ENCODE assay signal across 1 cellular context in genomic region chr20:34262488-34263288, GRCh38.
TF ChIP-seq lines count a peak whose summit lies in the region.

No MANE protein-coding gene starts in this region.

TF ChIP-seq in HepG2, 621 proteins besides CTCF, POLR2A, EP300 and RAD21 (continued from another document and continues in another):
- TF ChIP-seq ZNF280B (CRISPR knock-in tag; IDR thresholded peaks at IDR 0.05; ENCODE audit: borderline replicate concordance) (no peak; the same call in 1 of the 2 replicates), ZFP82 (CRISPR knock-in tag; IDR thresholded peaks at IDR 0.05; ENCODE audit: borderline replicate concordance) (no peak), MATR3 (CRISPR knock-in tag; IDR thresholded peaks at IDR 0.05) (no peak), AKAP8 (CRISPR knock-in tag; IDR thresholded peaks at IDR 0.05) (no peak; the same call in 1 of the 2 replicates), ZMYM4 (CRISPR knock-in tag; IDR thresholded peaks at IDR 0.05) (no peak), ZNF326 (CRISPR knock-in tag; IDR thresholded peaks at IDR 0.05; ENCODE audit: borderline replicate concordance) (no peak), ZNF773 (CRISPR knock-in tag; IDR thresholded peaks at IDR 0.05; ENCODE audit: borderline replicate concordance) (no peak), THYN1 (CRISPR knock-in tag; IDR thresholded peaks at IDR 0.05; ENCODE audit: borderline replicate concordance, low read depth) (no peak), PPARG (CRISPR knock-in tag; conservative IDR thresholded peaks at IDR 0.05) (no peak), ZNF160 (CRISPR knock-in tag; IDR thresholded peaks at IDR 0.05) (no peak), SSRP1 (CRISPR knock-in tag; IDR thresholded peaks at IDR 0.05) (no peak), SRSF4 (IDR thresholded peaks at IDR 0.05; ENCODE audit: low read depth, low read length, poor library complexity, severe bottlenecking) (no peak), ZNF276 (CRISPR knock-in tag; IDR thresholded peaks at IDR 0.05; ENCODE audit: low read depth) (no peak), ZNF101 (CRISPR knock-in tag; IDR thresholded peaks at IDR 0.05; ENCODE audit: borderline replicate concordance, low read depth) (no peak), SRF (IDR thresholded peaks at IDR 0.05; ENCODE audit: low read depth, low read length) (no peak), ZFP62 (CRISPR knock-in tag; IDR thresholded peaks at IDR 0.05) (no peak), ZNF740 (CRISPR knock-in tag; IDR thresholded peaks at IDR 0.05) (no peak), ZNF782 (CRISPR knock-in tag; IDR thresholded peaks at IDR 0.05; ENCODE audit: borderline replicate concordance) (no peak), PCBP2 (optimal IDR thresholded peaks at IDR 0.05; ENCODE audit: low read depth, low read length, poor library complexity, severe bottlenecking) (no peak), ZFP36 (IDR thresholded peaks at IDR 0.05; ENCODE audit: borderline replicate concordance, low read depth, low read length, partially characterized antibody) (no peak), YEATS4 (CRISPR knock-in tag; IDR thresholded peaks at IDR 0.05; ENCODE audit: borderline replicate concordance) (no peak), MTA1 (CRISPR knock-in tag; IDR thresholded peaks at IDR 0.05; ENCODE audit: borderline replicate concordance) (no peak), ZNF17 (CRISPR knock-in tag; IDR thresholded peaks at IDR 0.05) (no peak), ZC3H4 (CRISPR knock-in tag; IDR thresholded peaks at IDR 0.05; ENCODE audit: borderline replicate concordance) (no peak), ZBTB2 (CRISPR knock-in tag; IDR thresholded peaks at IDR 0.05; ENCODE audit: low read depth) (no peak), TP53 (CRISPR knock-in tag; conservative IDR thresholded peaks at IDR 0.05) (no peak), ZNF660 (CRISPR knock-in tag; IDR thresholded peaks at IDR 0.05; ENCODE audit: borderline replicate concordance, low read depth) (no peak), MAZ (IDR thresholded peaks at IDR 0.05; ENCODE audit: borderline replicate concordance, low read depth, low read length) (no peak), MAZ (CRISPR knock-in tag; IDR thresholded peaks at IDR 0.05; ENCODE audit: low read depth) (no peak), ZBTB33 (CRISPR knock-in tag; IDR thresholded peaks at IDR 0.05) (no peak), RNF2 (conservative IDR thresholded peaks at IDR 0.05; ENCODE audit: low read depth) (no peak), NR2F6 (IDR thresholded peaks at IDR 0.05) (no peak), NR2F6 (CRISPR knock-in tag; IDR thresholded peaks at IDR 0.05) (peak; percentile 34; the same call in 1 of the 2 replicates), ZNF333 (CRISPR knock-in tag; IDR thresholded peaks at IDR 0.05; ENCODE audit: borderline replicate concordance) (no peak), ZNF589 (CRISPR knock-in tag; conservative IDR thresholded peaks at IDR 0.05) (no peak), ZNF678 (CRISPR knock-in tag; IDR thresholded peaks at IDR 0.05) (no peak), FUBP1 (CRISPR knock-in tag; IDR thresholded peaks at IDR 0.05; ENCODE audit: borderline replicate concordance) (no peak), CREM (IDR thresholded peaks at IDR 0.05) (no peak), CREM (CRISPR knock-in tag; IDR thresholded peaks at IDR 0.05) (no peak), CEBPB (IDR thresholded peaks at IDR 0.05; ENCODE audit: borderline replicate concordance, low read depth, low read length) (peak; percentile 46; the same call in 1 of the 2 replicates), RNF219 (CRISPR knock-in tag; IDR thresholded peaks at IDR 0.05) (no peak), IKZF5 (CRISPR knock-in tag; IDR thresholded peaks at IDR 0.05) (no peak), MXD1 (CRISPR knock-in tag; IDR thresholded peaks at IDR 0.05) (no peak), ZNF691 (CRISPR knock-in tag; IDR thresholded peaks at IDR 0.05; ENCODE audit: borderline replicate concordance, low read depth) (peak; percentile 26; the same call in 1 of the 2 replicates), ARID3A (IDR thresholded peaks at IDR 0.05; ENCODE audit: low read depth, low read length) (no peak), MLX (CRISPR knock-in tag; IDR thresholded peaks at IDR 0.05) (no peak), POLR2G (IDR thresholded peaks at IDR 0.05; ENCODE audit: low read depth, low read length) (no peak), ATF2 (CRISPR knock-in tag; IDR thresholded peaks at IDR 0.05) (no peak), DNMT3B (CRISPR knock-in tag; conservative IDR thresholded peaks at IDR 0.05) (no peak)
